In genomic region chr4:84578540-84579409, GRCh38 we compare ENCODE assay signal across 8 cellular contexts. TPM values are rescaled to one million over a fixed set of nuclear protein-coding genes. Genes with fewer than 3 reads are reported as not detected.
DNase-seq lines count a peak whose midpoint lies in the region; ATAC-seq and TF ChIP-seq lines count a peak whose summit lies in the region.

No MANE protein-coding gene starts in this region.

- peaks cover 2% of the 10 kb centered on the region for H3K9me3 Mint-ChIP-seq in stimulated activated effector memory CD8-positive, alpha-beta T cell treated with anti-CD3 and anti-CD28 coated beads, Interleukin-12 subunit alpha, Interleukin-12 subunit beta, amount 100 ng/mL, for 72 hours

- H3K79me2 ChIP-seq in GM23248 (ENCODE audit: insufficient read depth): no peaks in the 10 kb centered on the region
- no peaks in the 10 kb centered on the region for H3K79me2 ChIP-seq in fibroblast of lung (ENCODE audit: control insufficient read depth, insufficient read depth, low read length)

- no peak for TF ChIP-seq EP300 in suprapubic skin (IDR thresholded peaks at IDR 0.05)

- H3K4me1 Mint-ChIP-seq in stimulated activated effector memory CD8-positive, alpha-beta T cell treated with anti-CD3 and anti-CD28 coated beads, Interleukin-12 subunit alpha, Interleukin-12 subunit beta, amount 100 ng/mL, for 72 hours: peaks cover 9% of the 10 kb centered on the region

- H3K27ac Mint-ChIP-seq in stimulated activated effector memory CD8-positive, alpha-beta T cell treated with anti-CD3 and anti-CD28 coated beads, Interleukin-12 subunit alpha, Interleukin-12 subunit beta, amount 100 ng/mL, for 72 hours: no peak overlapping the region

- no peaks in the 10 kb centered on the region for H3F3A ChIP-seq in GM23248 (ENCODE audit: insufficient read depth)

- no peak overlapping the region for H3K4me3 Mint-ChIP-seq in stimulated activated effector memory CD8-positive, alpha-beta T cell treated with anti-CD3 and anti-CD28 coated beads, Interleukin-12 subunit alpha, Interleukin-12 subunit beta, amount 100 ng/mL, for 72 hours

- H3K27ac ChIP-seq in GM23248: no peak overlapping the region
- H3K27ac ChIP-seq in fibroblast of lung (ENCODE audit: insufficient read depth, low read length): no peak overlapping the region
- H3K27ac ChIP-seq in suprapubic skin: no peak overlapping the region

- H3K4me1 ChIP-seq in BE2C (no peaks in the 10 kb centered on the region), GM23248 (ENCODE audit: insufficient read depth) (no peaks in the 10 kb centered on the region), fibroblast of lung (ENCODE audit: control insufficient read depth, extremely low read depth, insufficient read depth, low read length) (peaks cover 2% of the 10 kb centered on the region), suprapubic skin (peaks cover 13% of the 10 kb centered on the region)

- WGBS in GM23248 (ENCODE audit: low coverage in 1 of 2, low lambda C conversion rate in 2 of 2, missing lambda C conversion rate in 2 of 2), 2 experiments: 67 to 71% methylated on average over 4 of the region's 4 CpGs
- 73% methylated on average over 4 of the region's 4 CpGs for WGBS in suprapubic skin

- H2AFZ ChIP-seq in GM23248 (no peak overlapping the region), fibroblast of lung (ENCODE audit: low read length) (no peak overlapping the region)

- H3K36me3 ChIP-seq in BE2C (no peaks in the 10 kb centered on the region), GM23248 (ENCODE audit: low read depth) (no peaks in the 10 kb centered on the region), fibroblast of lung (ENCODE audit: control insufficient read depth, insufficient read depth, low read length) (no peaks in the 10 kb centered on the region), suprapubic skin (no peaks in the 10 kb centered on the region)

- DNase-seq in BE2C (peak; percentile 36), GM23248 (peak; percentile 65), RPMI8226 (peak; percentile 55), fibroblast of lung (ENCODE audit: low read depth in 2 of 2) (peak; percentile 53 to 75), suprapubic skin (ENCODE audit: low spot score in 2 of 2) (no peak)
- no peak for DNase-seq in stimulated activated effector memory CD8-positive, alpha-beta T cell treated with anti-CD3 and anti-CD28 coated beads, Interleukin-12 subunit alpha, Interleukin-12 subunit beta, amount 100 ng/mL, for 72 hours (ENCODE audit: low spot score in 2 of 2)
- DNase-seq in activated effector memory CD4-positive, alpha-beta T cell treated with anti-CD3 and anti-CD28 coated beads, Interleukin-2, amount 50 U/mL, for 16 hours: no peak

- H3K36me3 Mint-ChIP-seq in stimulated activated effector memory CD8-positive, alpha-beta T cell treated with anti-CD3 and anti-CD28 coated beads, Interleukin-12 subunit alpha, Interleukin-12 subunit beta, amount 100 ng/mL, for 72 hours: no peaks in the 10 kb centered on the region

- H3K9me3 ChIP-seq in BE2C (no peaks in the 10 kb centered on the region), GM23248 (ENCODE audit: low read depth) (no peaks in the 10 kb centered on the region), fibroblast of lung (ENCODE audit: control insufficient read depth, insufficient read depth, low read depth, low read length) (no peaks in the 10 kb centered on the region), suprapubic skin (no peaks in the 10 kb centered on the region)

- H3K27me3 ChIP-seq in BE2C (peaks cover 9% of the 10 kb centered on the region), GM23248 (replicated peaks; ENCODE audit: insufficient read depth) (peaks cover 7% of the 10 kb centered on the region), fibroblast of lung (ENCODE audit: control insufficient read depth, insufficient read depth, low read length) (peaks cover 7% of the 10 kb centered on the region), suprapubic skin (no peaks in the 10 kb centered on the region)

- no peak for TF ChIP-seq POLR2A in suprapubic skin (IDR thresholded peaks at IDR 0.05)

- ATAC-seq in stimulated activated effector memory CD8-positive, alpha-beta T cell treated with anti-CD3 and anti-CD28 coated beads, Interleukin-12 subunit alpha, Interleukin-12 subunit beta, amount 100 ng/mL, for 72 hours: peak; percentile 71
- no peak for ATAC-seq in GM18873 (IDR thresholded peaks at IDR 0.05; ENCODE audit: low FRiP score, unreplicated experiment)

- no peaks in the 10 kb centered on the region for H3K9me2 ChIP-seq in GM23248 (ENCODE audit: insufficient read depth)

- TF ChIP-seq CTCF in BE2C (IDR thresholded peaks at IDR 0.05; ENCODE audit: low read depth, low read length) (peak; percentile 73), fibroblast of lung (conservative IDR thresholded peaks at IDR 0.05 in 1 of 2, IDR thresholded peaks at IDR 0.05 in 1 of 2; ENCODE audit: low read depth in 1 of 2, low read length in 2 of 2) (peak; percentile 79 to 84), suprapubic skin (IDR thresholded peaks at IDR 0.05) (peak in 1 of 2 donors; percentile 15)

- in situ Hi-C loops in GM23248 (cut with MboI): no loop called here

- H4K20me1 ChIP-seq in GM23248 (ENCODE audit: insufficient read depth) (no peaks in the 10 kb centered on the region), fibroblast of lung (ENCODE audit: control insufficient read depth, extremely low read depth, insufficient read depth, low read length) (no peaks in the 10 kb centered on the region)

- H3K4me2 ChIP-seq in GM23248 (ENCODE audit: unreplicated experiment) (no peak overlapping the region), fibroblast of lung (ENCODE audit: extremely low read depth, insufficient read depth, low read length) (no peak overlapping the region)

- H3K9ac ChIP-seq in GM23248 (no peak overlapping the region), fibroblast of lung (ENCODE audit: insufficient read depth, low read length) (no peak overlapping the region)

- H3K4me3 ChIP-seq in BE2C (ENCODE audit: low read depth, low read length) (no peak overlapping the region), GM23248 (no peak overlapping the region), fibroblast of lung (replicated peaks in 1 of 4; ENCODE audit: control extremely low read depth in 1 of 4, insufficient read depth in 1 of 4, low read depth in 3 of 4, low read length in 4 of 4) (no peak overlapping the region), suprapubic skin (no peak overlapping the region)

RNA-seq across cellular contexts. Expression of gene CDS1, which starts 4.2 kb away (rescaled TPM):
- polyA plus RNA-seq in BE2C (2012; ENCODE audit: insufficient read depth, insufficient read length, low read depth): 0.09 TPM
- not detected in 2 replicates for total RNA-seq in GM23248 (2014; rRNA removed; shearing (Covaris generic))
- polyA plus RNA-seq in GM23248 (2016; fragmentation: Nextera tagmentation; extraction: Ambion mirVana): 0.04 TPM in 1 of 2 replicates, not detected in the other
- total RNA-seq in fibroblast of lung: 0.26 and 0.33 TPM in 2 replicates
- polyA plus RNA-seq in fibroblast of lung: 0.08 and 0.10 TPM in 2 replicates
- 0.06 TPM in 1 of 2 replicates, not detected in the other for polyA plus RNA-seq in fibroblast of lung (2012)
- not detected in 2 replicates for polyA minus RNA-seq in fibroblast of lung (ENCODE audit: low replicate concordance)
- total RNA-seq in suprapubic skin: 10 to 100 TPM; 21.6 to 36.2 (median 24.0) TPM

Comparison
In these comparisons a context has a peak if more than half of its experiments do, and no peak if none do; other contexts are left out.
1. DNase-seq: peak in BE2C (single experiment), GM23248 (single experiment), RPMI8226 (single experiment) and fibroblast of lung (2 of 2); none in stimulated activated effector memory CD8-positive, alpha-beta T cell treated with anti-CD3 and anti-CD28 coated beads, Interleukin-12 subunit alpha, Interleukin-12 subunit beta, amount 100 ng/mL, for 72 hours (0 of 2), activated effector memory CD4-positive, alpha-beta T cell treated with anti-CD3 and anti-CD28 coated beads, Interleukin-2, amount 50 U/mL, for 16 hours (single experiment) and suprapubic skin (0 of 2).
2. RNA of gene CDS1, which starts 4.2 kb away (total RNA-seq): 21.6 to 36.2 TPM in suprapubic skin; 0.26 to 0.33 TPM in fibroblast of lung and not detected in GM23248; every median in the first group is over 10 times any median in the second.